In the genomic region with DNA sequence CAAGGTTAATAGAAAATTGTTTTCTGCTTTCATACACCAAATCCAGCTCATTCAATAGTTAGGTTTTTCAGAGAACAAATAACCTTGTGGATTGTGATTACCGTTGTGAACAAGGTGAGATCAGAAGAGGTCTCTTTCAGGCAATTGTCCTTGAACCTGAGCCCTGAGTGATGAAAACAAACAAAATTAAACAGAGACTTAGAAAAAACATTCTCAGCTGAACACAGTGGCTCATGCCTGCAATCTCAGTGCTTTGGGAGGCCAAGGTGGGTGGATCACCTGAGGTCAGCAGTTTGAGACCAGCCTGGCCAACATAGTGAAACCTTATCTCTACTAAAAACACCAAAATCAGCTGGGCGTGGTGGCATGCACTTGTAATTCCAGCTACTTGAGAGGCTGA, we compare ENCODE assay signal across 3 cellular contexts.
"Had no signal": no experiment of that assay in that cellular context is flagged by ENCODE, and none has a peak within 500 bp of the region (broad histone marks: within the 10 kb centered on the region; RNA-seq: fewer than 3 reads in every experiment).

No MANE protein-coding gene starts in this region.

- H3K4me3 ChIP-seq: GM23338 had no signal

- DNase-seq: H9, HCEC 1CT had no signal

- ATAC-seq: GM23338 had no signal
